Comparison of ENCODE assay signal across 4 cellular contexts in the genomic region with DNA sequence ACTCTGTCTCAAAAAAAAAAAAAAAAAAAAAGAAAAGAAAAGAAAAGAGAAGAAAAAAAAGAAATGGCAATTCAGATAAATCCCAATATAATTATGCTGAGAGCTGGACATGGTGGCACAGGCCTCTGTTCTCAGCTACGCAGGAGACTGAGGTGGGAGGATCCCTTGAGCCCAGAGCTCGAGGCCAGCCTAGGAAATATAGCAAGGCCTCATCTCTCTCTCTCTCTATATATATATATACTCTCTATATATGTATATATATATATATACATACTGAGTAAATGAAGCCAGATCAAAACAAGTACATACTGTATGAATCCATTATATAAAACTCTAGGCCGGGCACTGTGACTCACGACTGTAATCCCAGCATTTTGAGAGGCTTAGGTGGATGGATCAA. TPM values are rescaled to one million over a fixed set of nuclear protein-coding genes. Genes with fewer than 3 reads are reported as not detected.
"Had no signal": no experiment of that assay in that cellular context is flagged by ENCODE, and none has a peak within 500 bp of the region (broad histone marks: within the 10 kb centered on the region; RNA-seq: fewer than 3 reads in every experiment).

No MANE protein-coding gene starts in this region.

- H3K4me3 ChIP-seq: GM12878 had no signal

- DNase-seq: GDM1, GF-D8 had no signal

RNA-seq across cellular contexts. Expression of a gene that starts 30.6 kb away (rescaled TPM):
- total RNA-seq: G401, GM12878 had no signal
- polyA plus RNA-seq: GM12878 had no signal
